ENCODE assay signal across 28 cellular contexts in genomic region chr12:89499857-89500256, GRCh38.
"Had no signal": no experiment of that assay in that cellular context is flagged by ENCODE, and none has a peak within 500 bp of the region (broad histone marks: within the 10 kb centered on the region; RNA-seq: fewer than 3 reads in every experiment).

No MANE protein-coding gene starts in this region.

- H3K9me3 ChIP-seq: neutrophil, pancreas, prostate gland, right atrium auricular region, right lobe of liver, sigmoid colon, stomach, thoracic aorta, thyroid gland, tibial nerve, upper lobe of left lung, vagina had no signal

- H3K4me1 ChIP-seq: pancreas, prostate gland, right atrium auricular region, right lobe of liver, sigmoid colon, thyroid gland, upper lobe of left lung, vagina had no signal

- H3K27ac ChIP-seq: neutrophil, pancreas, prostate gland, right lobe of liver, stomach, thyroid gland, upper lobe of left lung, vagina had no signal

- H3K4me3 Mint-ChIP-seq: naive thymus-derived CD8-positive, alpha-beta T cell; natural killer cell treated with Interleukin-12 subunit alpha and Interleukin-12 subunit beta and Interleukin-15 and Interleukin-18, amount 100 ng/mL, for 72 hours; nephron progenitor cell; neural crest cell; stimulated activated effector memory CD8-positive, alpha-beta T cell treated with anti-CD3 and anti-CD28 coated beads, Interleukin-12 subunit alpha, Interleukin-12 subunit beta, amount 100 ng/mL, for 72 hours; stimulated activated naive B cell treated with anti-CD40 and anti-IgM and Interleukin-4, amounts not matched to agents 10 μg/mL and 1 μg/mL and 100 μg/mL, for 72 hours; stimulated activated naive CD8-positive, alpha-beta T cell treated with anti-CD3 and anti-CD28 coated beads, Interleukin-15, Interleukin-2, amounts not matched to agents 100 ng/mL and 50 ng/mL, for 24 hours had no signal

- H3K36me3 ChIP-seq: pancreas, prostate gland, right atrium auricular region, right lobe of liver, sigmoid colon, thoracic aorta, tibial nerve, vagina had no signal

- ATAC-seq: naive thymus-derived CD8-positive, alpha-beta T cell; natural killer cell treated with Interleukin-12 subunit alpha and Interleukin-12 subunit beta and Interleukin-15 and Interleukin-18, amount 100 ng/mL, for 72 hours; pancreas; right lobe of liver; stimulated activated effector memory CD8-positive, alpha-beta T cell treated with anti-CD3 and anti-CD28 coated beads, Interleukin-12 subunit alpha, Interleukin-12 subunit beta, amount 100 ng/mL, for 72 hours; stimulated activated naive B cell treated with anti-CD40 and anti-IgM and Interleukin-4, amounts not matched to agents 10 μg/mL and 1 μg/mL and 100 μg/mL, for 72 hours had no signal

- H3K27me3 ChIP-seq: neutrophil, pancreas, right atrium auricular region, right lobe of liver, sigmoid colon, stomach, thyroid gland, tibial nerve, upper lobe of left lung, vagina had no signal

- H3K4me1 Mint-ChIP-seq: nephron progenitor cell, neural crest cell had no signal

- H3K27me3 Mint-ChIP-seq: naive thymus-derived CD8-positive, alpha-beta T cell; natural killer cell treated with Interleukin-12 subunit alpha and Interleukin-12 subunit beta and Interleukin-15 and Interleukin-18, amount 100 ng/mL, for 72 hours; stimulated activated naive B cell treated with anti-CD40 and anti-IgM and Interleukin-4, amounts not matched to agents 10 μg/mL and 1 μg/mL and 100 μg/mL, for 72 hours; stimulated activated naive CD8-positive, alpha-beta T cell treated with anti-CD3 and anti-CD28 coated beads, Interleukin-15, Interleukin-2, amounts not matched to agents 100 ng/mL and 50 ng/mL, for 24 hours had no signal

- H3K4me3 ChIP-seq: pancreas, prostate gland, right atrium auricular region, right lobe of liver, sigmoid colon, stomach, thoracic aorta, thyroid gland, tibial nerve, upper lobe of left lung, vagina had no signal

- DNase-seq: naive thymus-derived CD8-positive, alpha-beta T cell; nephron progenitor cell; nucleus accumbens; pancreas; retina; right lobe of liver; sigmoid colon; small intestine; stimulated activated CD4-positive, alpha-beta T cell treated with anti-CD3 and anti-CD28 coated beads, Interleukin-15, amount 100 ng/mL, for 24 hours; stimulated activated CD4-positive, alpha-beta T cell treated with anti-CD3 and anti-CD28 coated beads, Interleukin-2, amount 100 ng/mL, for 24 hours; stimulated activated CD4-positive, alpha-beta T cell treated with anti-CD3 and anti-CD28 coated beads, Interleukin-2, amount 100 ng/mL, for 48 hours; stimulated activated CD4-positive, alpha-beta T cell treated with anti-CD3 and anti-CD28 coated beads, Interleukin-4, amount 100 ng/mL, for 24 hours; stimulated activated naive B cell treated with anti-CD40 and anti-IgM and Interleukin-4, amounts not matched to agents 10 μg/mL and 1 μg/mL and 100 μg/mL, for 72 hours; stimulated activated naive CD4-positive, alpha-beta T cell treated with Interleukin-2 at 50 U/mL for 16 hours; stomach; thyroid gland; trophoblast cell had no signal

- H3K27ac Mint-ChIP-seq: naive thymus-derived CD8-positive, alpha-beta T cell; nephron progenitor cell; stimulated activated effector memory CD8-positive, alpha-beta T cell treated with anti-CD3 and anti-CD28 coated beads, Interleukin-12 subunit alpha, Interleukin-12 subunit beta, amount 100 ng/mL, for 72 hours; stimulated activated naive B cell treated with anti-CD40 and anti-IgM and Interleukin-4, amounts not matched to agents 10 μg/mL and 1 μg/mL and 100 μg/mL, for 72 hours; stimulated activated naive CD8-positive, alpha-beta T cell treated with anti-CD3 and anti-CD28 coated beads, Interleukin-15, Interleukin-2, amounts not matched to agents 100 ng/mL and 50 ng/mL, for 24 hours had no signal

- H3K9me3 Mint-ChIP-seq: naive thymus-derived CD8-positive, alpha-beta T cell; natural killer cell treated with Interleukin-12 subunit alpha and Interleukin-12 subunit beta and Interleukin-15 and Interleukin-18, amount 100 ng/mL, for 72 hours; stimulated activated effector memory CD8-positive, alpha-beta T cell treated with anti-CD3 and anti-CD28 coated beads, Interleukin-12 subunit alpha, Interleukin-12 subunit beta, amount 100 ng/mL, for 72 hours; stimulated activated naive B cell treated with anti-CD40 and anti-IgM and Interleukin-4, amounts not matched to agents 10 μg/mL and 1 μg/mL and 100 μg/mL, for 72 hours; stimulated activated naive CD8-positive, alpha-beta T cell treated with anti-CD3 and anti-CD28 coated beads, Interleukin-15, Interleukin-2, amounts not matched to agents 100 ng/mL and 50 ng/mL, for 24 hours had no signal
